1 cellular context compared by ENCODE assay signal in genomic region chr12:3670083-3670620, GRCh38.
TF ChIP-seq lines count a peak whose summit lies in the region.

No MANE protein-coding gene starts in this region.

TF ChIP-seq in SK-N-SH, 30 proteins besides CTCF, POLR2A, EP300 and RAD21 (continued from another document):
- TF ChIP-seq REST (IDR thresholded peaks at IDR 0.05; ENCODE audit: low read depth, low read length) (no peak), FOXJ3 (CRISPR knock-in tag; IDR thresholded peaks at IDR 0.05) (no peak), JUND (IDR thresholded peaks at IDR 0.05) (peak; percentile 8; the same call in 1 of the 2 replicates), USF2 (IDR thresholded peaks at IDR 0.05; ENCODE audit: borderline replicate concordance, low read depth, low read length) (no peak), MEF2A (IDR thresholded peaks at IDR 0.05; ENCODE audit: borderline replicate concordance, low read depth) (no peak), FOSL2 (IDR thresholded peaks at IDR 0.05; ENCODE audit: borderline replicate concordance, low read depth) (peak; percentile 35; the same call in 1 of the 2 replicates), IRF3 (IDR thresholded peaks at IDR 0.05; ENCODE audit: low read depth, low read length) (no peak), YY1 (IDR thresholded peaks at IDR 0.05; ENCODE audit: low read depth) (no peak)
